Comparison of ENCODE assay signal across 8 cellular contexts in the genomic region with DNA sequence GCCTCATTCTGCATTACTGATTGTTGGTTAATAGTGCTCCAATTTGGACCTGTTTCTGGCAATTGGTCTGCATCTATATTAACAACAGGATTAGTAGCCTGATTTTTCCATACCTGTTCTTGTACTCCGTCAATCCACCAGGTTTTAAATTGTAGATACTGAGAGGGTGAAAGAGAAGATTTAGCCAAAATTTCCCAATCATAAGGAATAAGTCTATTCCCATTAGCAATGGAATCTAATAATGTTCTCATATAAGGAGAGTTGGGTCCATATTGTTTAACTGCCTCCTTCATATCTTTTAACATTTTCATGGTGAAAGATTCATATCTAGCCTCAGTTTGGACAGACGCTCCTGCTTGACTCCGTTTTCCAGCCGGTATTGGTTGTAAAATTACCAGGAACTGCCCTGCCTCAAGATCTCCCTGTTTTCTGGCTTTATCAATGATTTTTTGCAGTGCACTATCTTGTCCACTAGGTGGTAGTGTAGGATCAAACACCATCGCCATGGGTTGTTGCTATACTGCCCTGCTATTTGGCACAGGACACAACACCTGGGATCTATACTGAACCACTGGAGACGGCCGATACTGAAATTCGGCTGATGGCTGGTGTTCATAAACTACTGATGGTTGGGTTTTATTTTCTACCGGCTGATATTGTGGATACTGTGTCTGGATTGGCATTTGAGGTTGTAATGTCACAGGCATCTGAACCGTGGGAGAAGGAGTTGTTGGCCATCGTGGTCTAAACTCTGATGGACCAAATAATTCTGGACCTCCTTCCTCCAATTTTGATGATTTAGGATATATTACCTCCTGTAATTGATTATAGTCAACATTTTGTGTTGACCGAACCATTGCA. TPM values are rescaled to one million over a fixed set of nuclear protein-coding genes. Genes with fewer than 3 reads are reported as not detected.
A peak's percentile ranks its signal among the peaks of the same experiment; 100 is the strongest.
DNase-seq lines count a peak whose midpoint lies in the region; ATAC-seq and TF ChIP-seq lines count a peak whose summit lies in the region.

No MANE protein-coding gene starts in this region.

- H2AFZ ChIP-seq in MM.1S (ENCODE audit: low read length) (no peak overlapping the region), parathyroid adenoma (no peak overlapping the region)

- no peaks in the 10 kb centered on the region for H3F3A ChIP-seq in MM.1S (ENCODE audit: insufficient read depth, low read length)

- H3K27me3 ChIP-seq in MM.1S (replicated peaks; ENCODE audit: insufficient read depth, low read length): no peaks in the 10 kb centered on the region
- H3K27me3 ChIP-seq in Panc1 (ENCODE audit: control insufficient read depth, insufficient read depth, low read length): no peaks in the 10 kb centered on the region
- no peaks in the 10 kb centered on the region for H3K27me3 ChIP-seq in gastroesophageal sphincter
- H3K27me3 ChIP-seq in parathyroid adenoma (ENCODE audit: control insufficient read depth, insufficient read depth, low read length): no peaks in the 10 kb centered on the region

- BruUV-seq in Panc1 (replicated peaks; lab: Mats Ljungman, UMichigan): no TSS peak

- H3K36me3 ChIP-seq in MM.1S (replicated peaks; ENCODE audit: insufficient read depth, low read length) (no peaks in the 10 kb centered on the region), Panc1 (ENCODE audit: control insufficient read depth, insufficient read depth, low read length) (no peaks in the 10 kb centered on the region), gastroesophageal sphincter (no peaks in the 10 kb centered on the region), parathyroid adenoma (ENCODE audit: control insufficient read depth, insufficient read depth, low read length) (no peaks in the 10 kb centered on the region)

- intact Hi-C loops in Panc1 (cut with micrococcal nuclease; ENCODE audit: unreplicated experiment): loop anchor here (2.0 kb wide), 1 partner anchor 77 kb away; no protein-coding TSS in a partner anchor

- no peaks in the 10 kb centered on the region for H3K9me3 ChIP-seq in MM.1S (replicated peaks; ENCODE audit: insufficient read depth, low read length)
- H3K9me3 ChIP-seq in Panc1 (ENCODE audit: control insufficient read depth, insufficient read depth, low read depth, low read length): no peaks in the 10 kb centered on the region
- no peaks in the 10 kb centered on the region for H3K9me3 ChIP-seq in gastroesophageal sphincter
- no peaks in the 10 kb centered on the region for H3K9me3 ChIP-seq in parathyroid adenoma (ENCODE audit: control insufficient read depth, low read length)

- no peaks in the 10 kb centered on the region for H3K4me1 ChIP-seq in MM.1S (ENCODE audit: low read length)
- H3K4me1 ChIP-seq in Panc1 (ENCODE audit: control insufficient read depth, insufficient read depth, low read length): no peaks in the 10 kb centered on the region
- peaks cover 0 to 33% (median 3%) of the 10 kb centered on the region in 3 donors for H3K4me1 ChIP-seq in gastroesophageal sphincter
- H3K4me1 ChIP-seq in parathyroid adenoma: no peaks in the 10 kb centered on the region

- 25 to 78% methylated on average over 4 to 12 of the region's 12 CpGs for WGBS in gastroesophageal sphincter (ENCODE audit: low coverage in 1 of 2), 2 donors

- H3K79me2 ChIP-seq in MM.1S (ENCODE audit: low read length) (no peaks in the 10 kb centered on the region), parathyroid adenoma (no peaks in the 10 kb centered on the region)

- no peak for TF ChIP-seq EP300 in gastroesophageal sphincter (IDR thresholded peaks at IDR 0.05)

- CTCF ChIA-PET in Panc1 (lab: Charles Lee): no interaction called here

- TF ChIP-seq POLR2A in gastroesophageal sphincter (IDR thresholded peaks at IDR 0.05): no peak

- in situ Hi-C loops in Panc1 (cut with HindIII; ENCODE audit: low pct_unique_long_range_greater_than_20kb, low sequenced_read_pairs): no loop called here

- ATAC-seq in GM18867 (IDR thresholded peaks at IDR 0.05; ENCODE audit: unreplicated experiment) (peak; percentile 41), Panc1 (peak; percentile 91; the same call in 1 of the 2 replicates), gastroesophageal sphincter (peak; percentile 77)

- TF ChIP-seq CTCF in MM.1S (IDR thresholded peaks at IDR 0.05; ENCODE audit: low read length) (peak; percentile 61), Panc1 (IDR thresholded peaks at IDR 0.05) (peak; percentile 81), gastroesophageal sphincter (IDR thresholded peaks at IDR 0.05) (peak; percentile 91 to 94 (median 92)), parathyroid adenoma (IDR thresholded peaks at IDR 0.05) (peak; percentile 96)

- H3K9ac ChIP-seq in MM.1S (ENCODE audit: low read length): no peak overlapping the region
- no peak overlapping the region for H3K9ac ChIP-seq in parathyroid adenoma

- H3K9me2 ChIP-seq in MM.1S (replicated peaks; ENCODE audit: insufficient read depth, low read length): no peaks in the 10 kb centered on the region

- no peaks in the 10 kb centered on the region for H4K20me1 ChIP-seq in MM.1S (ENCODE audit: insufficient read depth, low read length)

- no peak overlapping the region for H3K27ac ChIP-seq in MM.1S (ENCODE audit: low read length)
- H3K27ac ChIP-seq in Panc1 (ENCODE audit: low read length): no peak overlapping the region
- no peak overlapping the region for H3K27ac ChIP-seq in gastroesophageal sphincter
- H3K27ac ChIP-seq in parathyroid adenoma: no peak overlapping the region

- H3K4me2 ChIP-seq in MM.1S (ENCODE audit: low read depth, low read length): no peak overlapping the region
- H3K4me2 ChIP-seq in parathyroid adenoma (ENCODE audit: low read length): no peak overlapping the region

- POLR2A ChIA-PET in Panc1 (lab: Charles Lee): no interaction called here

- no peak overlapping the region for H3K4me3 ChIP-seq in MM.1S (ENCODE audit: low read length)
- no peak overlapping the region for H3K4me3 ChIP-seq in Panc1 (ENCODE audit: low read depth in 2 of 2, low read length in 2 of 2)
- H3K4me3 ChIP-seq in gastroesophageal sphincter: no peak overlapping the region
- no peak overlapping the region for H3K4me3 ChIP-seq in parathyroid adenoma (ENCODE audit: low read depth, low read length)

- DNase-seq in AG08395 (ENCODE audit: low spot score) (peak; percentile 70), MM.1S (peak; percentile 50), Panc1 (ENCODE audit: low read depth, low spot score) (peak; percentile 54), middle frontal gyrus (ENCODE audit: extremely low spot score, low spot score) (no peak)
- DNase-seq in activated gamma-delta T cell treated with anti-CD3 and anti-CD28 coated beads, Interleukin-2, amount 50 U/mL, for 16 hours (ENCODE audit: low read depth): peak; percentile 25

RNA-seq across cellular contexts. Expression of a gene that starts 25.2 kb away (rescaled TPM):
- total RNA-seq in Panc1 (2021; ENCODE audit: unreplicated experiment): 8.0 TPM
- 5.2 TPM for polyA plus RNA-seq in Panc1 (2012; ENCODE audit: insufficient read length)
- 10 to 100 TPM in 3 of 4 donors, 1 to 10 TPM in 1; 5.9 to 25.3 (median 16.7) TPM for total RNA-seq in gastroesophageal sphincter

RNA-seq across cellular contexts. Expression of a gene that starts 37.9 kb away (rescaled TPM):
- 0.15 TPM for total RNA-seq in Panc1 (2021; ENCODE audit: unreplicated experiment)
- 0.29 TPM for polyA plus RNA-seq in Panc1 (2012; ENCODE audit: insufficient read length)
- total RNA-seq in gastroesophageal sphincter: under 1 TPM in 3 of 4 donors, not detected in 1; 0.12 to 0.47 (median 0.17) TPM

RNA-seq across cellular contexts. Expression of a gene that starts 57.5 kb away (rescaled TPM):
- total RNA-seq in Panc1 (2021; ENCODE audit: unreplicated experiment) (not detected), gastroesophageal sphincter (1 to 10 TPM in 1 of 4 donors, not detected in 3; 1.5 TPM)
- polyA plus RNA-seq in Panc1 (2012; ENCODE audit: insufficient read length): not detected

Comparison
In these comparisons a context has a peak if more than half of its experiments do, and no peak if none do; other contexts are left out.
1. ATAC-seq: peak in every context shown above with its lines; median percentile 91 in Panc1; 77 in gastroesophageal sphincter; 41 in GM18867.